Comparison of ENCODE assay signal across 1 cellular context in genomic region chr1:9691726-9692125, GRCh38.
TF ChIP-seq lines count a peak whose summit lies in the region.

No MANE protein-coding gene starts in this region.

TF ChIP-seq in H1, 55 proteins besides CTCF, POLR2A, EP300 and RAD21 (continued from another document):
- no peak for TF ChIP-seq TCF12 (IDR thresholded peaks at IDR 0.05; ENCODE audit: low read depth, low read length)
- TF ChIP-seq KDM5A (IDR thresholded peaks at IDR 0.05; ENCODE audit: low read length) = no peak
